In the genomic region with DNA sequence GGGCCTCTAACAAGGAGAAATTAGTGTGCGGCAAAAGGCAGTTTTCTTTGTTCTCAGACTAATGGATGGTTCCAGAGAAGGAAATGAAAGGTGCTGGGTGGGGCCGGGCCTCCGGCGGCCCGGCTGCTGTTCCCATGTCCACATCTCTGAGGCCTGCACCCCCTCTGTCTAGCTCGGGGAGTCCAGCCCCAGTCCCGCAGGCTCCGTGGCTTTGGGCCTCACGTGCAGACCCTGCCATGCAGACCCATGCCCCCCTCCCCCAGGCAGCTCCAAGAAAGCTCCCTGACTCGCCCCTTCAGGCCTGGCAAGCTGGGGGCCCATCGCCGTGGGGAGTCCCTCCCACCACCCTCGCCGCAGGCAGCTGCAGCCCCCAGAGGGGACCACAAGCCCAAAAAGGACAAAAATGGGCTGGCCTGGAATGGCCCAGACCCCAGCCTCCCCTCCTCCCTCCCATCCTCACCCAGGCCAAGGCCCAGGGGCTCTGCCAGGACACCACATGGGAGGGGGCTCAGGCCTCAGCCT, we compare ENCODE assay signal across 25 cellular contexts. TPM values are rescaled to one million over a fixed set of nuclear protein-coding genes. Genes with fewer than 3 reads are reported as not detected.
DNase-seq lines count a peak whose midpoint lies in the region; FAIRE-seq and TF ChIP-seq lines count a peak whose summit lies in the region.
"Had no signal": no experiment of that assay in that cellular context is flagged by ENCODE, and none has a peak within 500 bp of the region (broad histone marks: within the 10 kb centered on the region; RNA-seq: fewer than 3 reads in every experiment).

No MANE protein-coding gene starts in this region.

- no peak for TF ChIP-seq RAD21 in H1 (IDR thresholded peaks at IDR 0.05 in 1 of 2, conservative IDR thresholded peaks at IDR 0.05 in 1 of 2; ENCODE audit: low read depth in 2 of 2, low read length in 2 of 2)
- no peak for TF ChIP-seq RAD21 in neural cell (conservative IDR thresholded peaks at IDR 0.05)

- no peaks in the 10 kb centered on the region for H3K36me3 Mint-ChIP-seq in T-helper 2 cell treated with Interferon-gamma antibody and Interleukin-4, amounts not matched to agents 5 μg/mL and 100 μg/mL, for 36 hours (ENCODE audit: low read depth)
- H3K36me3 Mint-ChIP-seq: activated naive CD4-positive, alpha-beta T cell treated with anti-CD3 and anti-CD28 coated beads, Interleukin-2, amount 50 U/mL, for 72 hours; naive B cell; T-cell had no signal

- H3F3A ChIP-seq in neural cell (ENCODE audit: insufficient read depth, low read length, poor library complexity, severe bottlenecking), result no peaks in the 10 kb centered on the region

- H2AK5ac ChIP-seq in H1 (ENCODE audit: low read depth, low read length), result 0 out of 2 replicates have a peak overlapping the region, but pooled peaks have one; percentile 65

- H3K27me3 ChIP-seq in BLaER1, result no peaks in the 10 kb centered on the region
- no peaks in the 10 kb centered on the region; the same call in 1 of the 2 replicates for H3K27me3 ChIP-seq in HUES64 (ENCODE audit: insufficient read depth, low read length)
- no peaks in the 10 kb centered on the region; a peak in 1 of 7 replicates for H3K27me3 ChIP-seq in H1 (replicated peaks in 1 of 4; ENCODE audit: control insufficient read depth in 3 of 4, extremely low read depth in 1 of 4, insufficient read depth in 3 of 4, low read length in 3 of 4)
- no peaks in the 10 kb centered on the region for H3K27me3 ChIP-seq in neural cell (ENCODE audit: insufficient read depth, low read depth, low read length)
- peaks cover 24% of the 10 kb centered on the region for H3K27me3 ChIP-seq in transverse colon
- H3K27me3 ChIP-seq: ascending aorta, MG63 had no signal

- peak overlapping the region; percentile 51 for H3K27ac ChIP-seq in BLaER1
- no peak overlapping the region for H3K27ac ChIP-seq in HUES64 (ENCODE audit: low read depth, low read length)
- H3K27ac ChIP-seq in H1 (ENCODE audit: low read depth, low read length), result no peak overlapping the region
- no peak overlapping the region for H3K27ac ChIP-seq in neural cell (ENCODE audit: low read length)
- H3K27ac ChIP-seq in transverse colon, result peak overlapping the region in 2 of 4 donors; percentile 55 to 74
- H3K27ac ChIP-seq: ascending aorta, parathyroid adenoma had no signal

- no peak overlapping the region for H4K5ac ChIP-seq in H1 (ENCODE audit: insufficient read length, low read depth, low read length)

- no peak for FAIRE-seq in H1 (lab: Jason Lieb, UNC)
- FAIRE-seq: keratinocyte had no signal

- no peak overlapping the region for H3K27ac Mint-ChIP-seq in T-helper 2 cell treated with Interferon-gamma antibody and Interleukin-4, amounts not matched to agents 5 μg/mL and 100 μg/mL, for 36 hours
- H3K27ac Mint-ChIP-seq: activated CD4-positive, alpha-beta T cell treated with anti-CD3 and anti-CD28 coated beads, Interleukin-2, amount 10 ng/mL, durations not matched to agents 24 days and 14 days; activated T-helper 1 cell treated with anti-CD3 and anti-CD28 coated beads, Interleukin-12 subunit alpha, Interleukin-12 subunit beta, Interleukin-2, Interleukin-4 antibody, amounts not matched to agents 30 ng/mL and 10 ng/mL and 1 ng/mL, durations not matched to agents 14 hours and 24 hours and 36 hours; T-cell had no signal

- peaks cover 16% of the 10 kb centered on the region for H3K27me3 Mint-ChIP-seq in T-helper 2 cell treated with Interferon-gamma antibody and Interleukin-4, amounts not matched to agents 5 μg/mL and 100 μg/mL, for 36 hours (ENCODE audit: low read depth)

- POLR2A ChIA-PET in H1 (lab: Charles Lee; ENCODE audit: partially characterized antibody), result interaction anchor here (0.7 kb wide), 1 partner anchor 10 kb away, joined by 3 read pairs; no protein-coding TSS in a partner anchor

- no peak overlapping the region for H3K4ac ChIP-seq in H1 (replicated peaks; ENCODE audit: insufficient read length, low read depth, low read length)

- no peaks in the 10 kb centered on the region for H3K4me1 Mint-ChIP-seq in T-helper 2 cell treated with Interferon-gamma antibody and Interleukin-4, amounts not matched to agents 5 μg/mL and 100 μg/mL, for 36 hours (ENCODE audit: low read depth)
- H3K4me1 Mint-ChIP-seq: activated CD4-positive, alpha-beta T cell treated with anti-CD3 and anti-CD28 coated beads, Interleukin-2, amount 10 ng/mL, durations not matched to agents 24 days and 14 days; T-cell had no signal

- H4K20me1 ChIP-seq in BLaER1, result no peaks in the 10 kb centered on the region
- H4K20me1 ChIP-seq in H1 (replicated peaks in 1 of 2; ENCODE audit: control insufficient read depth in 1 of 2, insufficient read depth in 2 of 2, low read length in 2 of 2), result peaks cover 0 to 1% of the 10 kb centered on the region in 2 experiments
- no peaks in the 10 kb centered on the region for H4K20me1 ChIP-seq in neural cell (ENCODE audit: insufficient read depth)

- H2AFZ ChIP-seq in H1 (ENCODE audit: low read length) (no peak overlapping the region), neural cell (ENCODE audit: low read depth, low read length) (no peak overlapping the region)
- H2AFZ ChIP-seq: parathyroid adenoma had no signal

- in situ Hi-C loops in transverse colon (cut with MboI; ENCODE audit: low pct_ligation_motif_present in 1 of 4, low pct_unique_long_range_greater_than_20kb in 1 of 4, low sequenced_read_pairs in 3 of 4), result no loop called here

- no peak overlapping the region for H2BK20ac ChIP-seq in H1 (ENCODE audit: low read length)

- H3K23ac ChIP-seq in H1 (ENCODE audit: insufficient read length), result no peak overlapping the region

- H3K18ac ChIP-seq in H1 (ENCODE audit: extremely low read depth, low read length), result no peak overlapping the region

- H3K9me3 ChIP-seq in BLaER1 (no peaks in the 10 kb centered on the region), HUES64 (ENCODE audit: insufficient read depth, low read depth, low read length) (no peaks in the 10 kb centered on the region), H1 (ENCODE audit: insufficient read depth in 2 of 2, low read depth in 1 of 2, low read length in 1 of 2) (no peaks in the 10 kb centered on the region), neural cell (ENCODE audit: low read length) (no peaks in the 10 kb centered on the region), transverse colon (no peaks in the 10 kb centered on the region)
- H3K9me3 ChIP-seq: ascending aorta, MG63 had no signal

- H3K14ac ChIP-seq in H1 (ENCODE audit: insufficient read length), result no peak overlapping the region

- TF ChIP-seq EP300 in H1 (IDR thresholded peaks at IDR 0.05; ENCODE audit: borderline replicate concordance in 1 of 2, low read depth in 2 of 2, low read length in 2 of 2), result no peak
- no peak for TF ChIP-seq EP300 in neural cell (conservative IDR thresholded peaks at IDR 0.05; ENCODE audit: poor library complexity, severe bottlenecking)
- no peak for TF ChIP-seq EP300 in transverse colon (IDR thresholded peaks at IDR 0.05; ENCODE audit: low read depth)

- H2BK5ac ChIP-seq in H1 (ENCODE audit: low read depth, low read length), result no peak overlapping the region; the same call in 1 of the 2 replicates

- H3K56ac ChIP-seq in H1 (replicated peaks; ENCODE audit: insufficient read length, low read depth, low read length), result no peak overlapping the region

- H3K79me2 ChIP-seq in H1 (ENCODE audit: control insufficient read depth in 1 of 2, insufficient read depth in 2 of 2, low read length in 2 of 2), result no peaks in the 10 kb centered on the region
- H3K79me2 ChIP-seq in neural cell (replicated peaks; ENCODE audit: insufficient read depth, low read length), result no peaks in the 10 kb centered on the region
- H3K79me2 ChIP-seq: parathyroid adenoma had no signal

- no peaks in the 10 kb centered on the region for H3K9me3 Mint-ChIP-seq in T-helper 2 cell treated with Interferon-gamma antibody and Interleukin-4, amounts not matched to agents 5 μg/mL and 100 μg/mL, for 36 hours
- H3K9me3 Mint-ChIP-seq: activated CD4-positive, alpha-beta T cell treated with anti-CD3 and anti-CD28 coated beads, Interleukin-2, amount 10 ng/mL, durations not matched to agents 24 days and 14 days; activated naive CD4-positive, alpha-beta T cell treated with anti-CD3 and anti-CD28 coated beads, Interleukin-2, amount 50 U/mL, for 72 hours; activated T-helper 1 cell treated with anti-CD3 and anti-CD28 coated beads, Interleukin-12 subunit alpha, Interleukin-12 subunit beta, Interleukin-2, Interleukin-4 antibody, amounts not matched to agents 30 ng/mL and 10 ng/mL and 1 ng/mL, durations not matched to agents 14 hours and 24 hours and 36 hours; T-cell had no signal

- no peak overlapping the region for H4K91ac ChIP-seq in H1 (replicated peaks; ENCODE audit: insufficient read length, low read length)

- 83% methylated on average over 14 of the region's 14 CpGs for WGBS in HUES64
- WGBS in H1 (ENCODE audit: extremely low coverage in 1 of 2, insufficient coverage in 1 of 2, insufficient read length in 1 of 2, insufficient replicate concordance in 2 of 2, low coverage in 1 of 2, low lambda C conversion rate in 2 of 2, missing lambda C conversion rate in 1 of 2), 2 experiments, result 91% methylated on average over 14 of the region's 14 CpGs; no CpG with 5 or more reads in 1 of the 2 experiments
- 43% methylated on average over 14 of the region's 14 CpGs; no CpG with 5 or more reads in 1 of the 2 donors for WGBS in transverse colon (ENCODE audit: low coverage in 1 of 2), 2 donors

- no peak overlapping the region for H3K4me3 Mint-ChIP-seq in T-helper 2 cell treated with Interferon-gamma antibody and Interleukin-4, amounts not matched to agents 5 μg/mL and 100 μg/mL, for 36 hours
- H3K4me3 Mint-ChIP-seq: activated CD4-positive, alpha-beta T cell treated with anti-CD3 and anti-CD28 coated beads, Interleukin-2, amount 10 ng/mL, durations not matched to agents 24 days and 14 days; activated T-helper 1 cell treated with anti-CD3 and anti-CD28 coated beads, Interleukin-12 subunit alpha, Interleukin-12 subunit beta, Interleukin-2, Interleukin-4 antibody, amounts not matched to agents 30 ng/mL and 10 ng/mL and 1 ng/mL, durations not matched to agents 14 hours and 24 hours and 36 hours; naive B cell; T-cell had no signal

- intact Hi-C loops in transverse colon (cut with DNase I; ENCODE audit: low total_unique reads), result no loop called here

- H4K8ac ChIP-seq in H1 (ENCODE audit: extremely low read depth, insufficient read depth, low read length), result peak overlapping the region; percentile 11

- no peaks in the 10 kb centered on the region for H3K9me2 ChIP-seq in neural cell (ENCODE audit: insufficient read depth, low read length)

- H3K36me3 ChIP-seq in BLaER1, result peaks cover 7% of the 10 kb centered on the region; the same call in 1 of the 2 replicates
- H3K36me3 ChIP-seq in HUES64 (ENCODE audit: insufficient read depth, low read length), result no peaks in the 10 kb centered on the region
- no peaks in the 10 kb centered on the region for H3K36me3 ChIP-seq in H1 (ENCODE audit: control insufficient read depth in 2 of 4, insufficient read depth in 4 of 4, low read length in 3 of 4)
- no peaks in the 10 kb centered on the region for H3K36me3 ChIP-seq in neural cell (ENCODE audit: insufficient read depth, low read length)
- H3K36me3 ChIP-seq in transverse colon, result no peaks in the 10 kb centered on the region
- H3K36me3 ChIP-seq: ascending aorta, MG63 had no signal

- peaks cover 32% of the 10 kb centered on the region for H3K4me1 ChIP-seq in BLaER1
- H3K4me1 ChIP-seq in HUES64 (ENCODE audit: insufficient read depth, low read length), result 0 out of 2 replicates have a peak, but pooled peaks cover 4% of the 10 kb centered on the region
- H3K4me1 ChIP-seq in H1 (replicated peaks in 1 of 4; ENCODE audit: control insufficient read depth in 3 of 4, insufficient read depth in 4 of 4, low read length in 3 of 4), result no peaks in the 10 kb centered on the region; a peak in 3 of 7 replicates
- H3K4me1 ChIP-seq in transverse colon, result peaks cover 0 to 25% (median 9%) of the 10 kb centered on the region in 4 donors
- H3K4me1 ChIP-seq: ascending aorta, parathyroid adenoma had no signal

- H2BK12ac ChIP-seq in H1 (ENCODE audit: low read depth, low read length), result no peak overlapping the region

- H2BK120ac ChIP-seq in H1 (replicated peaks; ENCODE audit: low read depth, low read length), result no peak overlapping the region

- H3K4me2 ChIP-seq in BLaER1 (peak overlapping the region; percentile 70), H1 (ENCODE audit: insufficient read depth in 1 of 2, low read depth in 2 of 2, low read length in 2 of 2) (no peak overlapping the region), neural cell (ENCODE audit: low read length) (no peak overlapping the region)

- CTCF ChIA-PET in H1 (lab: Charles Lee; ENCODE audit: partially characterized antibody), result interaction anchor here (1.0 to 1.1 kb wide), 2 partner anchors 16 to 63 kb away, joined by 3 to 5 read pairs; no protein-coding TSS in a partner anchor

- no peak for TF ChIP-seq CTCF in H1 (IDR thresholded peaks at IDR 0.05; ENCODE audit: control extremely low read depth in 1 of 3, insufficient read depth in 1 of 3, low read depth in 1 of 3, low read length in 3 of 3)
- TF ChIP-seq CTCF in neural cell (IDR thresholded peaks at IDR 0.05; ENCODE audit: poor library complexity, severe bottlenecking), result no peak
- no peak for TF ChIP-seq CTCF in transverse colon (IDR thresholded peaks at IDR 0.05)

- H3K4me3 ChIP-seq in BLaER1 (no peak overlapping the region), HUES64 (ENCODE audit: low read length) (no peak overlapping the region), H1 (ENCODE audit: extremely low read depth in 1 of 4, insufficient read depth in 2 of 4, low read depth in 3 of 4, low read length in 4 of 4) (no peak overlapping the region), neural cell (ENCODE audit: low read length) (no peak overlapping the region), transverse colon (no peak overlapping the region)
- H3K4me3 ChIP-seq: ascending aorta, MG63 had no signal

- H3K79me1 ChIP-seq in H1 (ENCODE audit: low read depth, low read length), result no peaks in the 10 kb centered on the region

- DNase-seq in H1 (ENCODE audit: low read depth in 1 of 2, low spot score in 2 of 2) (no peak), NCI-H2029 (lab: John Stamatoyannopoulos, UW) (no peak), transverse colon (no peak), T-helper 9 cell (no peak)
- no peak for DNase-seq in T-helper 2 cell treated with Interferon-gamma antibody and Interleukin-4, amounts not matched to agents 5 μg/mL and 100 μg/mL, for 36 hours (ENCODE audit: low spot score)
- DNase-seq: activated CD4-positive, alpha-beta T cell treated with anti-CD3 and anti-CD28 coated beads, Interleukin-2, amount 10 ng/mL, durations not matched to agents 24 days and 14 days; foreskin fibroblast; H7; MG63; naive B cell; NCI-H1417 treated with DMSO at 0.1 percent for 48 hours; NCI-H2171 treated with DMSO at 0.1 percent for 48 hours; NCI-H69; SHP77 treated with DMSO at 0.1 percent for 48 hours; stimulated activated CD4-positive, alpha-beta T cell treated with anti-CD3 and anti-CD28 coated beads, Interleukin-1b, Interleukin-23, amount 100 ng/mL, for 48 hours; T-cell had no signal

- H3K23me2 ChIP-seq in H1 (ENCODE audit: low read depth, low read length), result no peaks in the 10 kb centered on the region

- TF ChIP-seq POLR2A in H1 (IDR thresholded peaks at IDR 0.05; ENCODE audit: control extremely low read depth in 1 of 2, low read depth in 2 of 2, low read length in 2 of 2), result no peak
- no peak for TF ChIP-seq POLR2A in transverse colon (IDR thresholded peaks at IDR 0.05)

- no peak overlapping the region for H2BK15ac ChIP-seq in H1 (ENCODE audit: low read length)

- H3K9ac ChIP-seq in BLaER1 (peak overlapping the region; percentile 42; the same call in 1 of the 2 replicates), HUES64 (ENCODE audit: low read depth, low read length) (0 out of 2 replicates have a peak overlapping the region, but pooled peaks have one; percentile 3), H1 (replicated peaks in 1 of 4; ENCODE audit: extremely low read depth in 1 of 4, low read depth in 3 of 4, low read length in 3 of 4) (no peak overlapping the region; a peak in 1 of 7 replicates), neural cell (ENCODE audit: low read length) (peak overlapping the region; percentile 40)
- H3K9ac ChIP-seq: parathyroid adenoma had no signal

RNA-seq across cellular contexts. Expression of a gene that starts 35.7 kb away (rescaled TPM):
- 12.9 TPM for polyA plus RNA-seq in HUES64 (2013, experiment 1 of 2)
- 15.5 TPM for polyA plus RNA-seq in HUES64 (2013, experiment 2 of 2)
- 16.8 and 18.7 TPM in 2 replicates for total RNA-seq in H1 (2021; fragmentation: NEBNext Ultra II Directional; extraction: Animal tissue kit (Norgen Biotek cat#: 25700))
- 15.0 and 16.7 TPM in 2 replicates for polyA plus RNA-seq in H1 (2011; rRNA removed)
- 16.9 TPM for polyA plus RNA-seq in H1 (2011; cell fraction: cytosol; rRNA removed)
- 15.2 TPM for polyA plus RNA-seq in H1 (2011; cell fraction: nucleus; rRNA removed)
- polyA plus RNA-seq in H1 (2012, experiment 1 of 2), result 12.4 to 15.8 TPM (median 14.1 TPM) in 4 replicates
- 12.8 TPM for polyA plus RNA-seq in H1 (2012, experiment 2 of 2)
- polyA plus RNA-seq in H1 (2013, experiment 1 of 2), result 12.5 TPM
- polyA plus RNA-seq in H1 (2013, experiment 2 of 2), result 13.0 TPM
- polyA minus RNA-seq in H1 (2011; rRNA and poly(A)+ RNA removed), result 9.2 and 10.4 TPM in 2 replicates
- polyA minus RNA-seq in H1 (2011; cell fraction: cytosol; rRNA and poly(A)+ RNA removed), result 7.4 TPM
- 9.5 TPM for polyA minus RNA-seq in H1 (2011; cell fraction: nucleus; rRNA and poly(A)+ RNA removed)
- polyA plus RNA-seq in neural cell, result 20.1 and 24.1 TPM in 2 replicates
- 23.3 and 24.1 TPM in 2 replicates for polyA minus RNA-seq in neural cell
- total RNA-seq in transverse colon, result 10 to 100 TPM; 10.8 to 13.0 (median 11.9) TPM

RNA-seq across cellular contexts. Expression of a gene that starts 44.0 kb away (rescaled TPM):
- 12.8 TPM for polyA plus RNA-seq in HUES64 (2013, experiment 1 of 2)
- 15.0 TPM for polyA plus RNA-seq in HUES64 (2013, experiment 2 of 2)
- total RNA-seq in H1 (2021; fragmentation: NEBNext Ultra II Directional; extraction: Animal tissue kit (Norgen Biotek cat#: 25700)), result 25.1 and 25.8 TPM in 2 replicates
- polyA plus RNA-seq in H1 (2011; rRNA removed) (13.9 and 26.7 TPM in 2 replicates), neural cell (15.6 and 23.3 TPM in 2 replicates)
- polyA plus RNA-seq in H1 (2011; cell fraction: cytosol; rRNA removed), result 31.1 TPM
- 31.9 TPM for polyA plus RNA-seq in H1 (2011; cell fraction: nucleus; rRNA removed)
- polyA plus RNA-seq in H1 (2012, experiment 1 of 2), result 14.3 to 22.7 TPM (median 20.9 TPM) in 4 replicates
- polyA plus RNA-seq in H1 (2012, experiment 2 of 2), result 14.7 TPM
- 14.1 TPM for polyA plus RNA-seq in H1 (2013, experiment 1 of 2)
- polyA plus RNA-seq in H1 (2013, experiment 2 of 2), result 12.8 TPM
- 9.5 and 11.2 TPM in 2 replicates for polyA minus RNA-seq in H1 (2011; rRNA and poly(A)+ RNA removed)
- polyA minus RNA-seq in H1 (2011; cell fraction: cytosol; rRNA and poly(A)+ RNA removed), result 18.2 TPM
- polyA minus RNA-seq in H1 (2011; cell fraction: nucleus; rRNA and poly(A)+ RNA removed), result 11.4 TPM
- 22.3 and 26.5 TPM in 2 replicates for polyA minus RNA-seq in neural cell
- total RNA-seq in transverse colon, result 100 to 1,000 TPM in 1 of 4 donors, 10 to 100 TPM in 3; 55.2 to 137 (median 71.1) TPM

RNA-seq across cellular contexts. Expression of a gene that starts 52.0 kb away (rescaled TPM):
- polyA plus RNA-seq in HUES64 (2013, experiment 1 of 2), result 0.45 TPM
- 0.51 TPM for polyA plus RNA-seq in HUES64 (2013, experiment 2 of 2)
- 0.75 and 0.89 TPM in 2 replicates for total RNA-seq in H1 (2021; fragmentation: NEBNext Ultra II Directional; extraction: Animal tissue kit (Norgen Biotek cat#: 25700))
- polyA plus RNA-seq in H1 (2011; rRNA removed), result 0.53 and 0.97 TPM in 2 replicates
- polyA plus RNA-seq in H1 (2011; cell fraction: cytosol; rRNA removed), result 0.32 TPM
- 0.53 TPM for polyA plus RNA-seq in H1 (2011; cell fraction: nucleus; rRNA removed)
- polyA plus RNA-seq in H1 (2012, experiment 1 of 2), result 0.15 to 0.68 TPM (median 0.34 TPM) in 4 replicates
- polyA plus RNA-seq in H1 (2012, experiment 2 of 2), result 0.43 TPM
- 0.77 TPM for polyA plus RNA-seq in H1 (2013, experiment 1 of 2)
- polyA plus RNA-seq in H1 (2013, experiment 2 of 2), result 0.87 TPM
- polyA minus RNA-seq in H1 (2011; rRNA and poly(A)+ RNA removed), result 0.19 and 0.24 TPM in 2 replicates
- not detected for polyA minus RNA-seq in H1 (2011; cell fraction: cytosol; rRNA and poly(A)+ RNA removed)
- 0.20 TPM for polyA minus RNA-seq in H1 (2011; cell fraction: nucleus; rRNA and poly(A)+ RNA removed)
- 0.05 and 0.22 TPM in 2 replicates for polyA plus RNA-seq in neural cell
- not detected in 2 replicates for polyA minus RNA-seq in neural cell
- total RNA-seq in transverse colon, result 10 to 100 TPM in 1 of 4 donors, 1 to 10 TPM in 3; 1.5 to 23.9 (median 4.7) TPM
- total RNA-seq: activated CD4-positive, alpha-beta T cell treated with anti-CD3 and anti-CD28 coated beads, Interleukin-2, amount 10 ng/mL, durations not matched to agents 24 days and 14 days; activated naive CD4-positive, alpha-beta T cell treated with anti-CD3 and anti-CD28 coated beads, Interleukin-2, amount 50 U/mL, for 72 hours; activated T-helper 1 cell treated with anti-CD3 and anti-CD28 coated beads, Interleukin-12 subunit alpha, Interleukin-12 subunit beta, Interleukin-2, Interleukin-4 antibody, amounts not matched to agents 30 ng/mL and 10 ng/mL and 1 ng/mL, durations not matched to agents 14 hours and 24 hours and 36 hours; ascending aorta; epithelial cell of proximal tubule had no signal

RNA-seq across cellular contexts. Expression of a gene that starts 56.3 kb away (rescaled TPM):
- 37.3 TPM for polyA plus RNA-seq in HUES64 (2013, experiment 1 of 2)
- polyA plus RNA-seq in HUES64 (2013, experiment 2 of 2), result 34.6 TPM
- total RNA-seq in H1 (2021; fragmentation: NEBNext Ultra II Directional; extraction: Animal tissue kit (Norgen Biotek cat#: 25700)), result 76.0 and 80.1 TPM in 2 replicates
- polyA plus RNA-seq in H1 (2011; rRNA removed), result 21.7 and 39.7 TPM in 2 replicates
- polyA plus RNA-seq in H1 (2011; cell fraction: cytosol; rRNA removed), result 47.5 TPM
- polyA plus RNA-seq in H1 (2011; cell fraction: nucleus; rRNA removed), result 245 TPM
- 54.7 to 62.3 TPM (median 59.2 TPM) in 4 replicates for polyA plus RNA-seq in H1 (2012, experiment 1 of 2)
- polyA plus RNA-seq in H1 (2012, experiment 2 of 2), result 36.6 TPM
- polyA plus RNA-seq in H1 (2013, experiment 1 of 2), result 97.2 TPM
- polyA plus RNA-seq in H1 (2013, experiment 2 of 2), result 86.2 TPM
- 3.3 and 4.8 TPM in 2 replicates for polyA minus RNA-seq in H1 (2011; rRNA and poly(A)+ RNA removed)
- 16.0 TPM for polyA minus RNA-seq in H1 (2011; cell fraction: cytosol; rRNA and poly(A)+ RNA removed)
- 24.0 TPM for polyA minus RNA-seq in H1 (2011; cell fraction: nucleus; rRNA and poly(A)+ RNA removed)
- 1.0 and 3.1 TPM in 2 replicates for polyA plus RNA-seq in neural cell
- polyA minus RNA-seq in neural cell, result 0.58 TPM in 1 of 2 replicates, not detected in the other
- 100 to 1,000 TPM in 1 of 4 donors, 10 to 100 TPM in 1, 1 to 10 TPM in 2; 6.0 to 223 (median 8.0) TPM for total RNA-seq in transverse colon
- total RNA-seq: activated CD4-positive, alpha-beta T cell treated with anti-CD3 and anti-CD28 coated beads, Interleukin-2, amount 10 ng/mL, durations not matched to agents 24 days and 14 days; activated naive CD4-positive, alpha-beta T cell treated with anti-CD3 and anti-CD28 coated beads, Interleukin-2, amount 50 U/mL, for 72 hours; activated T-helper 1 cell treated with anti-CD3 and anti-CD28 coated beads, Interleukin-12 subunit alpha, Interleukin-12 subunit beta, Interleukin-2, Interleukin-4 antibody, amounts not matched to agents 30 ng/mL and 10 ng/mL and 1 ng/mL, durations not matched to agents 14 hours and 24 hours and 36 hours had no signal

Comparison
In these comparisons a context has a peak if more than half of its experiments do, and no peak if none do; other contexts are left out.
1. H3K9ac ChIP-seq: peak in BLaER1 (single experiment), HUES64 (single experiment) and neural cell (single experiment); none in H1 (0 of 4).